In genomic region chr6:135002974-135003703, GRCh38 we compare ENCODE assay signal across 11 cellular contexts. TPM values are rescaled to one million over a fixed set of nuclear protein-coding genes. Genes with fewer than 3 reads are reported as not detected.
DNase-seq lines count a peak whose midpoint lies in the region; ATAC-seq and TF ChIP-seq lines count a peak whose summit lies in the region.
"Had no signal": no experiment of that assay in that cellular context is flagged by ENCODE, and none has a peak within 500 bp of the region (broad histone marks: within the 10 kb centered on the region; RNA-seq: fewer than 3 reads in every experiment).

No MANE protein-coding gene starts in this region.

- no peaks in the 10 kb centered on the region for H3K4me1 ChIP-seq in sigmoid colon

- H3K9me3 Mint-ChIP-seq in activated T-cell treated with anti-CD3 and anti-CD28 coated beads, Interleukin-2, amount 50 U/mL, for 24 hours: no peaks in the 10 kb centered on the region
- no peaks in the 10 kb centered on the region for H3K9me3 Mint-ChIP-seq in stimulated activated effector memory CD8-positive, alpha-beta T cell treated with anti-CD3 and anti-CD28 coated beads, Interleukin-12 subunit alpha, Interleukin-12 subunit beta, amount 100 ng/mL, for 72 hours
- H3K9me3 Mint-ChIP-seq: activated naive CD4-positive, alpha-beta T cell treated with anti-CD3 and anti-CD28 coated beads, Interleukin-2, amount 10 ng/mL, durations not matched to agents 7 days and 5 days; effector memory CD8-positive, alpha-beta T cell had no signal

- H3K9me3 ChIP-seq in sigmoid colon: no peaks in the 10 kb centered on the region
- H3K9me3 ChIP-seq: SK-N-SH had no signal

- H3K36me3 Mint-ChIP-seq in activated T-cell treated with anti-CD3 and anti-CD28 coated beads, Interleukin-2, amount 50 U/mL, for 24 hours (ENCODE audit: low read depth): peaks cover 39% of the 10 kb centered on the region
- peaks cover 31% of the 10 kb centered on the region for H3K36me3 Mint-ChIP-seq in stimulated activated effector memory CD8-positive, alpha-beta T cell treated with anti-CD3 and anti-CD28 coated beads, Interleukin-12 subunit alpha, Interleukin-12 subunit beta, amount 100 ng/mL, for 72 hours

- no peak for TF ChIP-seq EP300 in sigmoid colon (IDR thresholded peaks at IDR 0.05)

- no peak overlapping the region for H3K4me3 ChIP-seq in sigmoid colon

- peaks cover 0 to 14% (median 0%) of the 10 kb centered on the region in 4 donors for H3K36me3 ChIP-seq in sigmoid colon

- H3K27me3 ChIP-seq in sigmoid colon: no peaks in the 10 kb centered on the region

- no peak for TF ChIP-seq POLR2A in sigmoid colon (IDR thresholded peaks at IDR 0.05)

- H3K4me3 Mint-ChIP-seq in activated T-cell treated with anti-CD3 and anti-CD28 coated beads, Interleukin-2, amount 50 U/mL, for 24 hours: no peak overlapping the region
- no peak overlapping the region for H3K4me3 Mint-ChIP-seq in stimulated activated effector memory CD8-positive, alpha-beta T cell treated with anti-CD3 and anti-CD28 coated beads, Interleukin-12 subunit alpha, Interleukin-12 subunit beta, amount 100 ng/mL, for 72 hours
- H3K4me3 Mint-ChIP-seq: activated naive CD4-positive, alpha-beta T cell treated with anti-CD3 and anti-CD28 coated beads, Interleukin-2, amount 10 ng/mL, durations not matched to agents 7 days and 5 days; effector memory CD8-positive, alpha-beta T cell had no signal

- no peak for TF ChIP-seq CTCF in sigmoid colon (IDR thresholded peaks at IDR 0.05)

- DNase-seq in activated T-cell treated with anti-CD3 and anti-CD28 coated beads, Interleukin-2, amount 50 U/mL, for 24 hours: no peak
- no peak for DNase-seq in activated T-cell treated with anti-CD3 and anti-CD28 coated beads, Interleukin-2, amount 50 U/mL, for 48 hours
- DNase-seq in stimulated activated effector memory CD8-positive, alpha-beta T cell treated with anti-CD3 and anti-CD28 coated beads, Interleukin-12 subunit alpha, Interleukin-12 subunit beta, amount 100 ng/mL, for 72 hours (ENCODE audit: low spot score in 2 of 2): no peak
- DNase-seq in sigmoid colon: no peak
- no peak for DNase-seq in NCI-H524 (lab: John Stamatoyannopoulos, UW)
- no peak for DNase-seq in NCI-H748 treated with DMSO at 0.1 percent for 48 hours (lab: John Stamatoyannopoulos, UW)
- DNase-seq: activated naive CD4-positive, alpha-beta T cell treated with anti-CD3 and anti-CD28 coated beads, Interleukin-2, amount 10 ng/mL, durations not matched to agents 7 days and 5 days; effector memory CD8-positive, alpha-beta T cell had no signal

- WGBS in sigmoid colon, 2 donors: 84 to 85% methylated on average over 6 of the region's 6 CpGs

- no peak overlapping the region for H3K27ac ChIP-seq in sigmoid colon

- ATAC-seq in GM21619 (IDR thresholded peaks at IDR 0.05; ENCODE audit: unreplicated experiment) (peak; percentile 96), HG03354 (IDR thresholded peaks at IDR 0.05; ENCODE audit: poor library complexity, severe bottlenecking, unreplicated experiment) (peak; percentile 97)
- ATAC-seq in stimulated activated effector memory CD8-positive, alpha-beta T cell treated with anti-CD3 and anti-CD28 coated beads, Interleukin-12 subunit alpha, Interleukin-12 subunit beta, amount 100 ng/mL, for 72 hours: peak; percentile 91
- ATAC-seq: effector memory CD8-positive, alpha-beta T cell had no signal

- intact Hi-C loops in sigmoid colon (cut with DNase I): no loop called here

- peak overlapping the region; percentile 45 for H3K27ac Mint-ChIP-seq in activated T-cell treated with anti-CD3 and anti-CD28 coated beads, Interleukin-2, amount 50 U/mL, for 24 hours
- no peak overlapping the region for H3K27ac Mint-ChIP-seq in stimulated activated effector memory CD8-positive, alpha-beta T cell treated with anti-CD3 and anti-CD28 coated beads, Interleukin-12 subunit alpha, Interleukin-12 subunit beta, amount 100 ng/mL, for 72 hours
- H3K27ac Mint-ChIP-seq: activated naive CD4-positive, alpha-beta T cell treated with anti-CD3 and anti-CD28 coated beads, Interleukin-2, amount 10 ng/mL, durations not matched to agents 7 days and 5 days; effector memory CD8-positive, alpha-beta T cell had no signal

- peaks cover 16% of the 10 kb centered on the region for H3K4me1 Mint-ChIP-seq in activated T-cell treated with anti-CD3 and anti-CD28 coated beads, Interleukin-2, amount 50 U/mL, for 24 hours (ENCODE audit: low read depth)
- peaks cover 6% of the 10 kb centered on the region for H3K4me1 Mint-ChIP-seq in stimulated activated effector memory CD8-positive, alpha-beta T cell treated with anti-CD3 and anti-CD28 coated beads, Interleukin-12 subunit alpha, Interleukin-12 subunit beta, amount 100 ng/mL, for 72 hours

- H3K27me3 Mint-ChIP-seq in activated T-cell treated with anti-CD3 and anti-CD28 coated beads, Interleukin-2, amount 50 U/mL, for 24 hours: no peaks in the 10 kb centered on the region
- H3K27me3 Mint-ChIP-seq: activated naive CD4-positive, alpha-beta T cell treated with anti-CD3 and anti-CD28 coated beads, Interleukin-2, amount 10 ng/mL, durations not matched to agents 7 days and 5 days; effector memory CD8-positive, alpha-beta T cell had no signal

RNA-seq across cellular contexts. Expression of gene HBS1L, which starts 51.5 kb away (rescaled TPM):
- total RNA-seq in sigmoid colon: 10 to 100 TPM; 37.1 to 61.9 (median 53.3) TPM
- polyA plus RNA-seq in sigmoid colon: 10 to 100 TPM; 14.4 to 35.8 (median 33.5) TPM

RNA-seq across cellular contexts. Expression of gene ALDH8A1, which starts 53.2 kb away (rescaled TPM):
- 1 to 10 TPM; 1.1 to 3.8 (median 1.8) TPM for total RNA-seq in sigmoid colon
- under 1 TPM in 1 of 3 donors, not detected in 2; 0.58 TPM for polyA plus RNA-seq in sigmoid colon
